23 cellular contexts compared by ENCODE assay signal in the genomic region with DNA sequence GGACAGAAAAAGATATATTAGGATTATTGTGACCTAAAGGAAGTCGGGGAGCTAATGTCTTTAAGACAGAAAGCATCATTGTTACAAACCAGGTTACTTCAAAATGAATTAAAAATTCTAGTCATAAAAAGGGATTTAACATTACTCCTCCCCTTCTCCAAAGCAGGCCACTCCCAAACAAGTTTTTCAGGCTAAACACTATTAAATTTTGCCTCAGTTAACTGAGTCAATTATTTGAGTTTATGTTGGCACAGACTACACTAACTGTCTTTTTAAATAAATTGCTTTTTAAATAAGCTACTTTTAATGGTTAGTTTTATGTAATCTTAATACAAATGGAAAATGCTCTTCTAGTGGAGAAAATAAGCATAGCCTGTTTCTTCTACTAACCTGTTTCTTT.
"Had no signal": no experiment of that assay in that cellular context is flagged by ENCODE, and none has a peak within 500 bp of the region (broad histone marks: within the 10 kb centered on the region; RNA-seq: fewer than 3 reads in every experiment).

No MANE protein-coding gene starts in this region.

- ATAC-seq: heart right ventricle; natural killer cell; right lobe of liver; stimulated activated naive B cell treated with anti-CD40 and anti-IgM and Interleukin-4, amounts not matched to agents 10 μg/mL and 1 μg/mL and 100 μg/mL, for 72 hours had no signal

- H3K4me1 ChIP-seq: esophagus muscularis mucosa, heart right ventricle, right lobe of liver, tibial nerve, upper lobe of left lung had no signal

- H3K9me3 ChIP-seq: esophagus muscularis mucosa, ovary, right lobe of liver had no signal

- H3K4me3 ChIP-seq: dorsolateral prefrontal cortex, esophagus muscularis mucosa, heart right ventricle, lung, ovary, right lobe of liver, thoracic aorta, tibial nerve, upper lobe of left lung had no signal

- H3K36me3 ChIP-seq: esophagus muscularis mucosa, heart right ventricle, ovary, right lobe of liver, thoracic aorta, tibial nerve, upper lobe of left lung had no signal

- H3K27me3 ChIP-seq: dorsolateral prefrontal cortex, esophagus muscularis mucosa, heart right ventricle, ovary, right lobe of liver, tibial nerve, upper lobe of left lung had no signal

- FAIRE-seq: colon, keratinocyte, small intestine, urothelium cell line had no signal

- H3K27ac ChIP-seq: dorsolateral prefrontal cortex, epithelial cell of prostate, esophagus muscularis mucosa, heart right ventricle, ovary, right lobe of liver, thoracic aorta, tibial nerve, upper lobe of left lung had no signal

- DNase-seq: dorsolateral prefrontal cortex; effector CD4-positive, alpha-beta T cell; foreskin melanocyte; glutamatergic neuron; heart right ventricle; hippocampal formation; natural killer cell; occipital lobe; ovary; right lobe of liver; small intestine; stimulated activated CD4-positive, alpha-beta T cell treated with anti-CD3 and anti-CD28 coated beads, Interleukin-15, amount 100 ng/mL, for 24 hours; stimulated activated CD4-positive, alpha-beta T cell treated with anti-CD3 and anti-CD28 coated beads, Interleukin-2, amount 100 ng/mL, for 48 hours; stimulated activated naive B cell treated with anti-CD40 and anti-IgM and Interleukin-4, amounts not matched to agents 10 μg/mL and 1 μg/mL and 100 μg/mL, for 72 hours; upper lobe of left lung had no signal
